Comparison of ENCODE assay signal across 20 cellular contexts in genomic region chr22:48785792-48786678, GRCh38.
DNase-seq lines count a peak whose midpoint lies in the region; ATAC-seq and TF ChIP-seq lines count a peak whose summit lies in the region.
"Had no signal": no experiment of that assay in that cellular context is flagged by ENCODE, and none has a peak within 500 bp of the region (broad histone marks: within the 10 kb centered on the region; RNA-seq: fewer than 3 reads in every experiment).

No MANE protein-coding gene starts in this region.

- CTCF ChIA-PET in Calu3 (lab: Charles Lee), result no interaction called here

- H3K9ac ChIP-seq in neuronal stem cell (ENCODE audit: low read depth, low read length, poor library complexity), result no peak overlapping the region
- H3K9ac ChIP-seq: GM23248 had no signal

- peak overlapping the region; percentile 32 for H2AK5ac ChIP-seq in neuronal stem cell (ENCODE audit: low read depth, low read length)

- H3K23ac ChIP-seq in neuronal stem cell (ENCODE audit: low read depth, low read length, poor library complexity), result peak overlapping the region; percentile 14

- peak overlapping the region; percentile 4 for H2BK15ac ChIP-seq in neuronal stem cell (ENCODE audit: low read length)

- peak overlapping the region; percentile 72 for H3K18ac ChIP-seq in neuronal stem cell (ENCODE audit: low read length)

- peaks cover 16% of the 10 kb centered on the region for H3K9me3 Mint-ChIP-seq in Calu3 (ENCODE audit: low read depth, unreplicated experiment)
- H3K9me3 Mint-ChIP-seq: IgD-negative memory B cell had no signal

- H3K4me3 Mint-ChIP-seq in Calu3 (ENCODE audit: low read depth, unreplicated experiment), result no peak overlapping the region
- H3K4me3 Mint-ChIP-seq: IgD-negative memory B cell had no signal

- H3K4me1 Mint-ChIP-seq in Calu3 (ENCODE audit: low read depth, unreplicated experiment), result no peaks in the 10 kb centered on the region
- H3K4me1 Mint-ChIP-seq: IgD-negative memory B cell had no signal

- H2BK12ac ChIP-seq in neuronal stem cell (ENCODE audit: low read length), result peak overlapping the region; percentile 2

- H3K4ac ChIP-seq in neuronal stem cell (ENCODE audit: low read length), result no peak overlapping the region

- ATAC-seq in Right ventricle myocardium superior (ENCODE audit: poor library complexity) (no peak), HG03095 (IDR thresholded peaks at IDR 0.05; ENCODE audit: unreplicated experiment) (no peak)
- ATAC-seq: Right ventricle myocardium inferior had no signal

- H2BK5ac ChIP-seq in neuronal stem cell (ENCODE audit: low read length), result no peak overlapping the region

- no peak overlapping the region for H2AFZ ChIP-seq in neuronal stem cell (ENCODE audit: low read length)
- H2AFZ ChIP-seq: GM23248 had no signal

- H3K36me3 Mint-ChIP-seq in Calu3 (ENCODE audit: insufficient read depth, unreplicated experiment), result no peaks in the 10 kb centered on the region
- H3K36me3 Mint-ChIP-seq: IgD-negative memory B cell had no signal

- BruUV-seq in Calu3 (replicated peaks; lab: Mats Ljungman, UMichigan), result no TSS peak

- H3K27me3 ChIP-seq in right atrium auricular region (no peaks in the 10 kb centered on the region), neuronal stem cell (ENCODE audit: control insufficient read depth in 3 of 3, insufficient read depth in 3 of 3, low read depth in 1 of 3, low read length in 3 of 3) (no peaks in the 10 kb centered on the region)

- no CpG with 5 or more reads among the region's 14 CpGs for WGBS in neuronal stem cell (ENCODE audit: extremely low coverage in 2 of 2, insufficient read length in 2 of 2, insufficient replicate concordance in 1 of 2), 2 donors

- no peaks in the 10 kb centered on the region for H3K36me3 ChIP-seq in right atrium auricular region
- H3K36me3 ChIP-seq in neuronal stem cell (replicated peaks in 1 of 2; ENCODE audit: control insufficient read depth in 2 of 2, insufficient read depth in 2 of 2, low read length in 2 of 2), result no peaks in the 10 kb centered on the region
- H3K36me3 ChIP-seq: HAP-1 had no signal

- TF ChIP-seq CTCF in right atrium auricular region (IDR thresholded peaks at IDR 0.05), result no peak
- TF ChIP-seq CTCF in Calu3 (IDR thresholded peaks at IDR 0.05; ENCODE audit: unreplicated experiment), result no peak

- H3K9me3 ChIP-seq in right atrium auricular region (no peaks in the 10 kb centered on the region), neuronal stem cell (replicated peaks in 1 of 2; ENCODE audit: control insufficient read depth in 2 of 2, insufficient read depth in 1 of 2, low read depth in 1 of 2, low read length in 2 of 2) (peaks cover 0 to 2% of the 10 kb centered on the region in 2 donors)
- H3K9me3 ChIP-seq: HAP-1 had no signal

- intact Hi-C loops in Right ventricle myocardium superior (cut with DNase I), result no loop called here
- intact Hi-C loops in Calu3 (cut with micrococcal nuclease; ENCODE audit: unreplicated experiment), result no loop called here

- H4K91ac ChIP-seq in neuronal stem cell (ENCODE audit: low read depth, low read length, poor library complexity), result no peak overlapping the region

- H3K27ac Mint-ChIP-seq in Calu3 (ENCODE audit: unreplicated experiment), result no peak overlapping the region
- H3K27ac Mint-ChIP-seq: IgD-negative memory B cell had no signal

- no peaks in the 10 kb centered on the region for H3K27me3 Mint-ChIP-seq in Calu3 (ENCODE audit: unreplicated experiment)
- H3K27me3 Mint-ChIP-seq: IgD-negative memory B cell had no signal

- H3K4me1 ChIP-seq in right atrium auricular region, result no peaks in the 10 kb centered on the region
- H3K4me1 ChIP-seq in neuronal stem cell (ENCODE audit: control insufficient read depth in 2 of 2, insufficient read depth in 1 of 2, low read depth in 1 of 2, low read length in 2 of 2), result peaks cover 0 to 2% of the 10 kb centered on the region in 2 donors
- H3K4me1 ChIP-seq: HAP-1 had no signal

- H3K4me2 ChIP-seq in neuronal stem cell (ENCODE audit: insufficient read depth, low read length, poor library complexity, severe bottlenecking), result no peak overlapping the region

- H3K79me1 ChIP-seq in neuronal stem cell (ENCODE audit: low read depth, low read length), result no peaks in the 10 kb centered on the region

- H3K27ac ChIP-seq in right atrium auricular region (no peak overlapping the region), neuronal stem cell (replicated peaks; ENCODE audit: low read length) (no peak overlapping the region)
- H3K27ac ChIP-seq: C4-2B, GM23248, SK-N-MC had no signal

- H4K8ac ChIP-seq in neuronal stem cell (ENCODE audit: low read depth, low read length), result no peak overlapping the region

- peak; percentile 43 for DNase-seq in right atrium auricular region (ENCODE audit: low spot score)
- no peak for DNase-seq in Right ventricle myocardium superior
- peak; percentile 47 for DNase-seq in ecto neural progenitor cell (ENCODE audit: low spot score)
- DNase-seq in neuronal stem cell (ENCODE audit: low spot score), result no peak
- DNase-seq in Calu3, result no peak
- DNase-seq in central memory CD4-positive, alpha-beta T cell, result no peak
- DNase-seq: ACHN, AML-193, DMS 273 treated with DMSO at 0.1 percent for 48 hours, DND-41, GM23248, Karpas-422, NCI-H1436 treated with DMSO at 0.1 percent for 48 hours, NCI-H2081 treated with DMSO at 0.1 percent for 48 hours had no signal

- H2BK120ac ChIP-seq in neuronal stem cell (ENCODE audit: low read depth, low read length), result no peak overlapping the region

- H3K4me3 ChIP-seq in right atrium auricular region, result no peak overlapping the region
- peak overlapping the region in 1 of 2 donors; percentile 11 for H3K4me3 ChIP-seq in neuronal stem cell (ENCODE audit: low read length in 2 of 2)
- H3K4me3 ChIP-seq: GM23248, HAP-1, SK-N-MC had no signal

- H3K14ac ChIP-seq in neuronal stem cell (ENCODE audit: low read length), result peak overlapping the region; percentile 27

Comparison
In these comparisons a context has a peak if more than half of its experiments do, and no peak if none do; other contexts are left out.
1. DNase-seq: peak in right atrium auricular region (single experiment) and ecto neural progenitor cell (single experiment); none in Right ventricle myocardium superior (single experiment), neuronal stem cell (single experiment), Calu3 (single experiment) and central memory CD4-positive, alpha-beta T cell (single experiment).